ENCODE assay signal across 1 cellular context in the genomic region with DNA sequence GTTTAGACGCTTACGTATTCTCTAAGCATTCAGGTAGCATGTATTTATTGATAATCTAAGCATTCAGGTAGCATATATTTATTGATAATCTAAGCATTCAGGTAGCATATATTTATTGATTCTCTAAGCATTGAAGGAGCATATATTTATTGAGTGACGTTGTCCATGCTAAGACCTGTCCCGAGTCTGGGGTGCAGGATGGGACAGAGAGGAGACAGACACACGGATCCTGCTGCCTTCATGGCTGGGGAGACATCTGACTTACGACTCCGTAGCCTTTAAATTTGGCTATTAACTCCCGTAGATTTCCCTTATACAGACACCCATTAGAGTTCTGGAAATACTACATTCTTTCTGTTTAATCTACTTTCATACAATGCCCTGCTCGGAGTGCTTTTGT.
TF ChIP-seq lines count a peak whose summit lies in the region.

No MANE protein-coding gene starts in this region.

TF ChIP-seq in GM12878, 131 proteins besides CTCF, POLR2A, EP300 and RAD21 (continued from another document):
- TF ChIP-seq, protein P1, sequence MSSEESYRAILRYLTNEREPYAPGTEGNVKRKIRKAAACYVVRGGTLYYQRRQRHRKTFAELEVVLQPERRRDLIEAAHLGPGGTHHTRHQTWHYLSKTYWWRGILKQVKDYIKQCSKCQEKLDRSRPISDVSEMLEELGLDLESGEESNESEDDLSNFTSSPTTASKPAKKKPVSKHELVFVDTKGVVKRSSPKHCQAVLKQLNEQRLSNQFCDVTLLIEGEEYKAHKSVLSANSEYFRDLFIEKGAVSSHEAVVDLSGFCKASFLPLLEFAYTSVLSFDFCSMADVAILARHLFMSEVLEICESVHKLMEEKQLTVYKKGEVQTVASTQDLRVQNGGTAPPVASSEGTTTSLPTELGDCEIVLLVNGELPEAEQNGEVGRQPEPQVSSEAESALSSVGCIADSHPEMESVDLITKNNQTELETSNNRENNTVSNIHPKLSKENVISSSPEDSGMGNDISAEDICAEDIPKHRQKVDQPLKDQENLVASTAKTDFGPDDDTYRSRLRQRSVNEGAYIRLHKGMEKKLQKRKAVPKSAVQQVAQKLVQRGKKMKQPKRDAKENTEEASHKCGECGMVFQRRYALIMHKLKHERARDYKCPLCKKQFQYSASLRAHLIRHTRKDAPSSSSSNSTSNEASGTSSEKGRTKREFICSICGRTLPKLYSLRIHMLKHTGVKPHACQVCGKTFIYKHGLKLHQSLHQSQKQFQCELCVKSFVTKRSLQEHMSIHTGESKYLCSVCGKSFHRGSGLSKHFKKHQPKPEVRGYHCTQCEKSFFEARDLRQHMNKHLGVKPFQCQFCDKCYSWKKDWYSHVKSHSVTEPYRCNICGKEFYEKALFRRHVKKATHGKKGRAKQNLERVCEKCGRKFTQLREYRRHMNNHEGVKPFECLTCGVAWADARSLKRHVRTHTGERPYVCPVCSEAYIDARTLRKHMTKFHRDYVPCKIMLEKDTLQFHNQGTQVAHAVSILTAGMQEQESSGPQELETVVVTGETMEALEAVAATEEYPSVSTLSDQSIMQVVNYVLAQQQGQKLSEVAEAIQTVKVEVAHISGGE (CRISPR knock-in tag; IDR thresholded peaks at IDR 0.05) = no peak
- no peak for TF ChIP-seq ATF7 (IDR thresholded peaks at IDR 0.05; ENCODE audit: low read depth)
- TF ChIP-seq NR2C1 (IDR thresholded peaks at IDR 0.05) = no peak
- TF ChIP-seq TCF7 (IDR thresholded peaks at IDR 0.05; ENCODE audit: borderline replicate concordance) = no peak
- no peak for TF ChIP-seq TBL1XR1 (IDR thresholded peaks at IDR 0.05; ENCODE audit: low read depth, low read length)
- no peak for TF ChIP-seq STAT1 (conservative IDR thresholded peaks at IDR 0.05)
- no peak for TF ChIP-seq SIX5 (IDR thresholded peaks at IDR 0.05; ENCODE audit: low read depth, low read length, severe bottlenecking)
- no peak for TF ChIP-seq NR2C2 (IDR thresholded peaks at IDR 0.05; ENCODE audit: borderline replicate concordance, control insufficient read depth, insufficient read length, low read depth)
- TF ChIP-seq FOS (IDR thresholded peaks at IDR 0.05; ENCODE audit: borderline replicate concordance, extremely low read depth, insufficient read length) = no peak
- no peak for TF ChIP-seq ZZZ3 (IDR thresholded peaks at IDR 0.05; ENCODE audit: control insufficient read depth, insufficient read length, low read depth)
- TF ChIP-seq IKZF2 (IDR thresholded peaks at IDR 0.05) = no peak
- no peak for TF ChIP-seq HDAC2 (IDR thresholded peaks at IDR 0.05)
- no peak for TF ChIP-seq ZSCAN29 (IDR thresholded peaks at IDR 0.05)
- TF ChIP-seq FOXM1 (IDR thresholded peaks at IDR 0.05; ENCODE audit: low read depth, low read length) = no peak
- TF ChIP-seq PML (IDR thresholded peaks at IDR 0.05; ENCODE audit: low read length) = no peak
- no peak for TF ChIP-seq RB1 (IDR thresholded peaks at IDR 0.05; ENCODE audit: borderline replicate concordance)
- TF ChIP-seq CBX3 (IDR thresholded peaks at IDR 0.05; ENCODE audit: borderline replicate concordance, low read depth) = no peak
